In genomic region chr2:200125463-200125862, GRCh38 we compare ENCODE assay signal across 19 cellular contexts.
DNase-seq lines count a peak whose midpoint lies in the region; ATAC-seq, FAIRE-seq and TF ChIP-seq lines count a peak whose summit lies in the region.
"Had no signal": no experiment of that assay in that cellular context is flagged by ENCODE, and none has a peak within 500 bp of the region (broad histone marks: within the 10 kb centered on the region; RNA-seq: fewer than 3 reads in every experiment).

No MANE protein-coding gene starts in this region.

- H3K4me1 ChIP-seq in K562 (replicated peaks in 1 of 2; ENCODE audit: control insufficient read depth in 2 of 2, insufficient read depth in 2 of 2, low read length in 2 of 2) (peaks cover 4 to 9% of the 10 kb centered on the region in 2 experiments; a peak in 3 of 5 replicates), neuronal stem cell (ENCODE audit: control insufficient read depth in 2 of 2, insufficient read depth in 1 of 2, low read depth in 1 of 2, low read length in 2 of 2) (peaks cover 0 to 5% of the 10 kb centered on the region in 2 donors)

- intact Hi-C loops in Calu3 (cut with micrococcal nuclease; ENCODE audit: unreplicated experiment) (no loop called here), K562 (cut with micrococcal nuclease) (no loop called here)

- no peaks in the 10 kb centered on the region for H3K9me1 ChIP-seq in K562 (ENCODE audit: control insufficient read depth, insufficient read depth, low read length)

- WGBS in K562 (ENCODE audit: insufficient coverage, low coverage, missing lambda C conversion rate): 16% methylated on average over 2 of the region's 2 CpGs
- no CpG with 5 or more reads among the region's 2 CpGs for WGBS in neuronal stem cell (ENCODE audit: extremely low coverage in 2 of 2, insufficient read length in 2 of 2, insufficient replicate concordance in 1 of 2), 2 donors

- H3K18ac ChIP-seq in neuronal stem cell (ENCODE audit: low read length): no peak overlapping the region

- no peak for TF ChIP-seq RAD21 in K562 (CRISPR knock-in tag; conservative IDR thresholded peaks at IDR 0.05 in 1 of 2, IDR thresholded peaks at IDR 0.05 in 1 of 2)

- FAIRE-seq in K562 (lab: Jason Lieb, UNC) (no peak), urothelium cell line (lab: Jason Lieb, UNC) (no peak)
- FAIRE-seq: GM12878, H1 had no signal

- H3K23ac ChIP-seq in neuronal stem cell (ENCODE audit: low read depth, low read length, poor library complexity): no peak overlapping the region

- H3K9ac ChIP-seq in K562 (ENCODE audit: insufficient read depth in 1 of 2, low read depth in 2 of 2, low read length in 2 of 2): no peak overlapping the region
- H3K9ac ChIP-seq in neuronal stem cell (ENCODE audit: low read depth, low read length, poor library complexity): no peak overlapping the region

- H3K4me2 ChIP-seq in K562 (ENCODE audit: insufficient read depth, low read length): no peak overlapping the region; the same call in 1 of the 2 replicates
- no peak overlapping the region for H3K4me2 ChIP-seq in neuronal stem cell (ENCODE audit: insufficient read depth, low read length, poor library complexity, severe bottlenecking)
- H3K4me2 ChIP-seq: PC-9 had no signal

- POLR2A ChIA-PET in K562 (lab: Yijun Ruan, JAX): interaction anchor here (0.7 kb wide), 1 partner anchor 152 kb away, joined by 3 read pairs; no protein-coding TSS in a partner anchor

- H2BK15ac ChIP-seq in neuronal stem cell (ENCODE audit: low read length): no peak overlapping the region

- peak overlapping the region; percentile 68; the same call in 2 of the 3 replicates for H3K27ac ChIP-seq in K562 (ENCODE audit: extremely low read depth, low read depth, low read length)
- no peak overlapping the region for H3K27ac ChIP-seq in neuronal stem cell (replicated peaks; ENCODE audit: low read length)
- H3K27ac ChIP-seq: PC-9, SK-N-MC had no signal

- H4K20me1 ChIP-seq in K562 (replicated peaks; ENCODE audit: control insufficient read depth, insufficient read depth, low read length): no peaks in the 10 kb centered on the region

- no peaks in the 10 kb centered on the region for H3K27me3 Mint-ChIP-seq in Calu3 (ENCODE audit: unreplicated experiment)

- H3K79me1 ChIP-seq in neuronal stem cell (ENCODE audit: low read depth, low read length): no peaks in the 10 kb centered on the region

- H3K9me3 Mint-ChIP-seq in Calu3 (ENCODE audit: low read depth, unreplicated experiment): peaks cover 9% of the 10 kb centered on the region

- TF ChIP-seq EP300 in K562 (IDR thresholded peaks at IDR 0.05; ENCODE audit: low read length): no peak

- H3K14ac ChIP-seq in neuronal stem cell (ENCODE audit: low read length): no peak overlapping the region

- H3K27me3 ChIP-seq in K562 (ENCODE audit: control insufficient read depth in 2 of 2, insufficient read depth in 2 of 2, low read length in 2 of 2) (no peaks in the 10 kb centered on the region), neuronal stem cell (ENCODE audit: control insufficient read depth in 3 of 3, insufficient read depth in 3 of 3, low read depth in 1 of 3, low read length in 3 of 3) (no peaks in the 10 kb centered on the region)

- H2BK120ac ChIP-seq in neuronal stem cell (ENCODE audit: low read depth, low read length): no peak overlapping the region

- H2BK5ac ChIP-seq in neuronal stem cell (ENCODE audit: low read length): no peak overlapping the region

- peaks cover 55% of the 10 kb centered on the region for H3K4me1 Mint-ChIP-seq in Calu3 (ENCODE audit: low read depth, unreplicated experiment)
- H3K4me1 Mint-ChIP-seq: T-cell had no signal

- H2AFZ ChIP-seq in K562 (ENCODE audit: low read depth, low read length) (peak overlapping the region; percentile 4; the same call in 1 of the 2 replicates), neuronal stem cell (ENCODE audit: low read length) (peak overlapping the region; percentile 51)
- H2AFZ ChIP-seq: PC-9 had no signal

- in situ Hi-C loops in K562 (cut with MboI) (no loop called here), ACHN (cut with HindIII; ENCODE audit: low pct_ligation_motif_present, low pct_unique_long_range_greater_than_20kb, low sequenced_read_pairs) (no loop called here)

- TF ChIP-seq POLR2A in K562 (conservative IDR thresholded peaks at IDR 0.05): no peak

- H3K4me3 ChIP-seq in K562 (no peak overlapping the region), neuronal stem cell (ENCODE audit: low read length in 2 of 2) (no peak overlapping the region)
- H3K4me3 ChIP-seq: GM12878, PC-9, SK-N-MC had no signal

- H3K4ac ChIP-seq in neuronal stem cell (ENCODE audit: low read length): no peak overlapping the region

- H3K9me3 ChIP-seq in K562 (replicated peaks; ENCODE audit: control insufficient read depth, insufficient read depth, low read depth, low read length) (peaks cover 3% of the 10 kb centered on the region), neuronal stem cell (replicated peaks in 1 of 2; ENCODE audit: control insufficient read depth in 2 of 2, insufficient read depth in 1 of 2, low read depth in 1 of 2, low read length in 2 of 2) (no peaks in the 10 kb centered on the region)

- TF ChIP-seq CTCF in Calu3 (IDR thresholded peaks at IDR 0.05; ENCODE audit: unreplicated experiment): no peak
- TF ChIP-seq CTCF in K562 (IDR thresholded peaks at IDR 0.05 in 2 of 3, conservative IDR thresholded peaks at IDR 0.05 in 1 of 3; ENCODE audit: insufficient read depth in 2 of 3, low read depth in 1 of 3, low read length in 3 of 3): no peak

- no peak overlapping the region for H2BK12ac ChIP-seq in neuronal stem cell (ENCODE audit: low read length)

- no peak overlapping the region for H3K4me3 Mint-ChIP-seq in Calu3 (ENCODE audit: low read depth, unreplicated experiment)
- H3K4me3 Mint-ChIP-seq: T-cell had no signal

- no peak overlapping the region for H2AK5ac ChIP-seq in neuronal stem cell (ENCODE audit: low read depth, low read length)

- H4K91ac ChIP-seq in neuronal stem cell (ENCODE audit: low read depth, low read length, poor library complexity): no peak overlapping the region

- CTCF ChIA-PET in Calu3 (lab: Charles Lee) (interaction anchor here (1.4 kb wide), 1 partner anchor 14 kb away, joined by 3 read pairs; no protein-coding TSS in a partner anchor), K562 (lab: Yijun Ruan, JAX; ENCODE audit: low intra/inter-chr PET ratio) (no interaction called here)

- DNase-seq in Calu3 (no peak), OCI-M1 (lab: John Stamatoyannopoulos, UW) (peak; percentile 90), K562 (ENCODE audit: extremely low read depth in 1 of 4, low spot score in 3 of 4) (no peak), neuronal stem cell (ENCODE audit: low spot score) (no peak), ACHN (no peak), NCI-H774 (lab: John Stamatoyannopoulos, UW) (no peak), urothelium cell line (ENCODE audit: low spot score) (no peak)
- DNase-seq: DND-41, GDM1, NCI-H1436, NCI-H2029, NCI-H446 treated with DMSO at 0.1 percent for 48 hours, NCI-H82, PC-9, T-cell had no signal

- no peaks in the 10 kb centered on the region for H3K36me3 ChIP-seq in K562 (ENCODE audit: control insufficient read depth, insufficient read depth, low read length)
- no peaks in the 10 kb centered on the region for H3K36me3 ChIP-seq in neuronal stem cell (replicated peaks in 1 of 2; ENCODE audit: control insufficient read depth in 2 of 2, insufficient read depth in 2 of 2, low read length in 2 of 2)

- peak overlapping the region; percentile 82 for H3K27ac Mint-ChIP-seq in Calu3 (ENCODE audit: unreplicated experiment)
- H3K27ac Mint-ChIP-seq: T-cell had no signal

- ATAC-seq in K562 (peak; percentile 23; the same call in 2 of the 3 replicates), GM21367 (IDR thresholded peaks at IDR 0.05; ENCODE audit: unreplicated experiment) (no peak)
- ATAC-seq: GM12878, T-cell had no signal

- H3K79me2 ChIP-seq in K562 (ENCODE audit: control insufficient read depth, insufficient read depth, low read length): no peaks in the 10 kb centered on the region

- BruUV-seq in Calu3 (replicated peaks; lab: Mats Ljungman, UMichigan) (no TSS peak), K562 (replicated peaks; lab: Mats Ljungman, UMichigan) (no TSS peak)

- H4K8ac ChIP-seq in neuronal stem cell (ENCODE audit: low read depth, low read length): no peak overlapping the region

- H3K36me3 Mint-ChIP-seq in Calu3 (ENCODE audit: insufficient read depth, unreplicated experiment): no peaks in the 10 kb centered on the region
- H3K36me3 Mint-ChIP-seq: T-cell had no signal

TF ChIP-seq in K562, 482 proteins besides CTCF, POLR2A, EP300 and RAD21 (continues in another document):
- TF ChIP-seq RBBP5 (IDR thresholded peaks at IDR 0.05; ENCODE audit: borderline replicate concordance, insufficient read depth, low read length, poor library complexity, severe bottlenecking) (peak; percentile 19), SMARCE1 (IDR thresholded peaks at IDR 0.05) (0 out of 2 replicates have a peak, but pooled peaks have one; percentile 0), SPI1 (IDR thresholded peaks at IDR 0.05; ENCODE audit: borderline replicate concordance, low read depth, low read length) (peak; percentile 11; the same call in 1 of the 2 replicates), ZBTB8A (IDR thresholded peaks at IDR 0.05; ENCODE audit: partially characterized antibody) (no peak)
